15 cellular contexts compared by ENCODE assay signal in genomic region chr15:25435474-25436243, GRCh38. TPM values are rescaled to one million over a fixed set of nuclear protein-coding genes. Genes with fewer than 3 reads are reported as not detected.
DNase-seq lines count a peak whose midpoint lies in the region; ATAC-seq, FAIRE-seq and TF ChIP-seq lines count a peak whose summit lies in the region.
"Had no signal": no experiment of that assay in that cellular context is flagged by ENCODE, and none has a peak within 500 bp of the region (broad histone marks: within the 10 kb centered on the region; RNA-seq: fewer than 3 reads in every experiment).

No MANE protein-coding gene starts in this region.

- H3K36me3 Mint-ChIP-seq in CD4-positive, alpha-beta T cell (ENCODE audit: low read depth), result peaks cover 16% of the 10 kb centered on the region
- no peaks in the 10 kb centered on the region for H3K36me3 Mint-ChIP-seq in natural killer cell
- peaks cover 9 to 27% of the 10 kb centered on the region in 2 donors for H3K36me3 Mint-ChIP-seq in stimulated activated naive B cell treated with anti-CD40 and anti-IgM and Interleukin-4, amounts not matched to agents 10 μg/mL and 1 μg/mL and 100 μg/mL, for 72 hours

- TF ChIP-seq POLR2A in IMR-90 (IDR thresholded peaks at IDR 0.05; ENCODE audit: low read depth, low read length) (no peak), GM12878 (IDR thresholded peaks at IDR 0.05; ENCODE audit: low read depth, low read length) (no peak)

- H3K27me3 Mint-ChIP-seq in CD4-positive, alpha-beta T cell, result no peaks in the 10 kb centered on the region
- no peaks in the 10 kb centered on the region for H3K27me3 Mint-ChIP-seq in natural killer cell (ENCODE audit: low read depth in 2 of 2)
- H3K27me3 Mint-ChIP-seq in stimulated activated naive B cell treated with anti-CD40 and anti-IgM and Interleukin-4, amounts not matched to agents 10 μg/mL and 1 μg/mL and 100 μg/mL, for 72 hours, result no peaks in the 10 kb centered on the region

- no peak overlapping the region for H3K56ac ChIP-seq in IMR-90 (ENCODE audit: extremely low read depth, insufficient read depth, low read length)

- H3K4me1 ChIP-seq in IMR-90 (ENCODE audit: control insufficient read depth, insufficient read depth, low read length), result peaks cover 3% of the 10 kb centered on the region; the same call in 1 of the 2 replicates
- H3K4me1 ChIP-seq in GM12878 (ENCODE audit: control insufficient read depth, insufficient read depth, low read length), result no peaks in the 10 kb centered on the region

- in situ Hi-C loops in IMR-90 (cut with MboI; ENCODE audit: low sequenced_read_pairs), result loop anchor here (10.0 kb wide), 2 partner anchors 101 to 291 kb away; no protein-coding TSS in a partner anchor
- in situ Hi-C loops in GM12878 (cut with MboI), result no loop called here

- H2AFZ ChIP-seq in IMR-90 (replicated peaks; ENCODE audit: low read length, poor library complexity) (no peak overlapping the region), GM12878 (ENCODE audit: control insufficient read depth, low read depth, low read length) (no peak overlapping the region)

- POLR2A ChIA-PET in CD4-positive, alpha-beta T cell (lab: Charles Lee), result no interaction called here
- POLR2A ChIA-PET in IMR-90 (lab: Charles Lee; ENCODE audit: unreplicated experiment), result no interaction called here
- POLR2A ChIA-PET in GM12878 (lab: Charles Lee), result interaction anchor here (1.4 kb wide), 1 partner anchor 12 kb away, joined by 3 read pairs; no protein-coding TSS in a partner anchor

- TF ChIP-seq EP300 in GM12878 (IDR thresholded peaks at IDR 0.05; ENCODE audit: borderline replicate concordance in 1 of 2, control insufficient read depth in 1 of 2, low read depth in 2 of 2, low read length in 2 of 2), result no peak

- SMC1A ChIA-PET in GM12878 (lab: Charles Lee; ENCODE audit: uncharacterized antibody, unreplicated experiment), result interaction anchor here (0.7 to 5.3 kb wide), 7 partner anchors 11 to 131 kb away, joined by 3 to 40 read pairs (median 5); no protein-coding TSS in a partner anchor

- dilution Hi-C loops in IMR-90 (cut with HindIII; ENCODE audit: low sequenced_read_pairs, unreplicated experiment), result no loop called here

- H3K27ac Mint-ChIP-seq in CD4-positive, alpha-beta T cell, result peak overlapping the region; percentile 77
- H3K27ac Mint-ChIP-seq in natural killer cell, result peak overlapping the region; percentile 19 to 87
- no peak overlapping the region for H3K27ac Mint-ChIP-seq in stimulated activated naive B cell treated with anti-CD40 and anti-IgM and Interleukin-4, amounts not matched to agents 10 μg/mL and 1 μg/mL and 100 μg/mL, for 72 hours

- no peak overlapping the region for H3K4me3 ChIP-seq in IMR-90 (ENCODE audit: insufficient read depth, low read depth, low read length)
- peak overlapping the region; percentile 92 for H3K4me3 ChIP-seq in GM12878

- H2BK15ac ChIP-seq in IMR-90 (ENCODE audit: low read depth, low read length), result no peak overlapping the region

- H2BK20ac ChIP-seq in IMR-90 (ENCODE audit: low read depth, low read length), result no peak overlapping the region

- CTCF ChIA-PET in CD4-positive, alpha-beta T cell (lab: Charles Lee), result no interaction called here
- CTCF ChIA-PET in IMR-90 (lab: Yijun Ruan, JAX), result interaction anchor here (0.6 kb wide), 1 partner anchor 1936 kb away, joined by 3 read pairs; no protein-coding TSS in a partner anchor
- CTCF ChIA-PET in GM12878 (lab: Yijun Ruan, JAX), result interaction anchor here (1.0 to 2.2 kb wide), 7 partner anchors 8 to 77 kb away, joined by 3 to 6 read pairs (median 4); no protein-coding TSS in a partner anchor

- H4K8ac ChIP-seq in IMR-90 (ENCODE audit: low read depth in 2 of 2, low read length in 2 of 2), result no peak overlapping the region

- H3K27me3 ChIP-seq in CD4-positive, alpha-beta T cell (ENCODE audit: control insufficient read depth, insufficient read depth, low read length), result no peaks in the 10 kb centered on the region
- H3K27me3 ChIP-seq in IMR-90 (ENCODE audit: control insufficient read depth, insufficient read depth, low read length), result no peaks in the 10 kb centered on the region
- H3K27me3 ChIP-seq in GM12878 (replicated peaks in 1 of 2; ENCODE audit: control insufficient read depth in 2 of 2, insufficient read depth in 2 of 2, low read length in 1 of 2), result no peaks in the 10 kb centered on the region

- no peak overlapping the region for H4K91ac ChIP-seq in IMR-90 (ENCODE audit: insufficient read depth, low read depth, low read length)

- H2AK9ac ChIP-seq in IMR-90 (replicated peaks; ENCODE audit: low read depth, low read length, poor library complexity), result no peak overlapping the region

- peaks cover 77% of the 10 kb centered on the region for H3K4me1 Mint-ChIP-seq in CD4-positive, alpha-beta T cell (ENCODE audit: low read depth)
- peaks cover 61 to 65% of the 10 kb centered on the region in 2 donors for H3K4me1 Mint-ChIP-seq in natural killer cell
- H3K4me1 Mint-ChIP-seq in stimulated activated naive B cell treated with anti-CD40 and anti-IgM and Interleukin-4, amounts not matched to agents 10 μg/mL and 1 μg/mL and 100 μg/mL, for 72 hours, result peaks cover 32 to 55% of the 10 kb centered on the region in 2 donors

- H4K5ac ChIP-seq in IMR-90 (ENCODE audit: low read depth, low read length), result no peak overlapping the region

- no peak overlapping the region for H3K18ac ChIP-seq in IMR-90 (ENCODE audit: low read depth, low read length)

- H3K14ac ChIP-seq in IMR-90 (replicated peaks; ENCODE audit: low read depth, low read length), result no peak overlapping the region

- WGBS in IMR-90 (ENCODE audit: extremely low coverage in 2 of 2, insufficient read length in 1 of 2), 2 experiments, result no CpG with 5 or more reads among the region's 5 CpGs
- WGBS in GM12878 (ENCODE audit: insufficient coverage, insufficient replicate concordance, low lambda C conversion rate, missing lambda C conversion rate), result 88% methylated on average over 5 of the region's 5 CpGs

- no peak overlapping the region for H2AK5ac ChIP-seq in IMR-90 (ENCODE audit: low read depth, low read length)

- H3K36me3 ChIP-seq in IMR-90 (ENCODE audit: control insufficient read depth, insufficient read depth, low read length) (no peaks in the 10 kb centered on the region), GM12878 (ENCODE audit: control insufficient read depth in 2 of 2, insufficient read depth in 2 of 2, low read length in 1 of 2) (peaks cover 0 to 3% of the 10 kb centered on the region in 2 experiments; a peak in 1 of 4 replicates)

- TF ChIP-seq CTCF in CD4-positive, alpha-beta T cell (IDR thresholded peaks at IDR 0.05), result no peak
- no peak for TF ChIP-seq CTCF in IMR-90 (conservative IDR thresholded peaks at IDR 0.05; ENCODE audit: low read depth, low read length)
- no peak for TF ChIP-seq CTCF in GM12878 (IDR thresholded peaks at IDR 0.05 in 2 of 3, conservative IDR thresholded peaks at IDR 0.05 in 1 of 3; ENCODE audit: control insufficient read depth in 2 of 3, extremely low read depth in 1 of 3, insufficient read depth in 1 of 3, low read depth in 3 of 3, low read length in 3 of 3)
- no peak for TF ChIP-seq CTCF in natural killer cell (IDR thresholded peaks at IDR 0.05)

- H3K9me3 ChIP-seq in CD4-positive, alpha-beta T cell (ENCODE audit: control insufficient read depth, low read length), result no peaks in the 10 kb centered on the region
- H3K9me3 ChIP-seq in IMR-90 (ENCODE audit: control insufficient read depth, insufficient read depth, low read length) (no peaks in the 10 kb centered on the region), GM12878 (replicated peaks; ENCODE audit: control insufficient read depth, insufficient read depth, low read length) (peaks cover 2% of the 10 kb centered on the region; the same call in 1 of the 3 replicates)

- H2BK120ac ChIP-seq in IMR-90 (ENCODE audit: low read depth, low read length), result no peak overlapping the region

- H2BK5ac ChIP-seq in IMR-90 (ENCODE audit: low read depth, low read length, poor library complexity, severe bottlenecking), result no peak overlapping the region

- H4K20me1 ChIP-seq in IMR-90 (ENCODE audit: insufficient read depth, low read length), result peaks cover 62% of the 10 kb centered on the region
- H4K20me1 ChIP-seq in GM12878 (ENCODE audit: control insufficient read depth, insufficient read depth), result 0 out of 2 replicates have a peak, but pooled peaks cover 2% of the 10 kb centered on the region

- TF ChIP-seq RAD21 in IMR-90 (IDR thresholded peaks at IDR 0.05; ENCODE audit: low read length) (no peak), GM12878 (IDR thresholded peaks at IDR 0.05; ENCODE audit: insufficient read depth, low read depth, low read length) (no peak)

- H3K4me3 Mint-ChIP-seq in CD4-positive, alpha-beta T cell, result peak overlapping the region; percentile 99
- H3K4me3 Mint-ChIP-seq in natural killer cell, result peak overlapping the region; percentile 64
- H3K4me3 Mint-ChIP-seq in stimulated activated naive B cell treated with anti-CD40 and anti-IgM and Interleukin-4, amounts not matched to agents 10 μg/mL and 1 μg/mL and 100 μg/mL, for 72 hours, result peak overlapping the region in 1 of 2 donors; percentile 66

- RAD21 ChIA-PET in GM12878 (lab: Charles Lee; ENCODE audit: unreplicated experiment), result interaction anchor here (1.0 to 5.1 kb wide), 9 partner anchors 11 to 106 kb away, joined by 3 to 52 read pairs (median 6); no protein-coding TSS in a partner anchor

- FAIRE-seq in GM12878 (lab: Jason Lieb, UNC), result no peak
- FAIRE-seq: bronchial epithelial cell, TTC549 had no signal

- DNase-seq in CD4-positive, alpha-beta T cell, result no peak
- DNase-seq in IMR-90 (peak; percentile 24), GM12878 (ENCODE audit: low read depth, low spot score) (no peak), natural killer cell (no peak), DMS79 treated with DMSO at 0.1 percent for 48 hours (lab: John Stamatoyannopoulos, UW) (no peak), CD1c-positive myeloid dendritic cell (ENCODE audit: extremely low spot score) (no peak), GM19238 (ENCODE audit: insufficient read length, low spot score) (no peak)
- DNase-seq in stimulated activated naive B cell treated with anti-CD40 and anti-IgM and Interleukin-4, amounts not matched to agents 10 μg/mL and 1 μg/mL and 100 μg/mL, for 72 hours, result no peak
- DNase-seq: activated CD8-positive, alpha-beta memory T cell treated with anti-CD3 and anti-CD28 coated beads, Interleukin-2, amount 50 U/mL, for 4 hours; mesendoderm; NCI-H2171; stimulated activated CD4-positive, alpha-beta T cell treated with anti-CD3 and anti-CD28 coated beads, Interleukin-4, amount 100 ng/mL, for 1 hour had no signal

- no peak overlapping the region for H3K23ac ChIP-seq in IMR-90 (ENCODE audit: low read depth, low read length)

- H3K79me1 ChIP-seq in IMR-90 (ENCODE audit: low read depth in 1 of 2, low read length in 2 of 2), result peaks cover 8 to 30% of the 10 kb centered on the region in 2 experiments; a peak in 3 of 4 replicates

- BruUV-seq in IMR-90 (replicated peaks; lab: Mats Ljungman, UMichigan) (TSS peak; percentile 13), GM12878 (replicated peaks; lab: Mats Ljungman, UMichigan) (no TSS peak)

- intact Hi-C loops in CD4-positive, alpha-beta T cell (cut with DNase I, micrococcal nuclease), result loop anchor here (5.0 kb wide), 2 partner anchors 478 to 647 kb away; no protein-coding TSS in a partner anchor
- intact Hi-C loops in IMR-90 (cut with micrococcal nuclease), result loop anchor here (5.0 kb wide), 3 partner anchors 63 to 108 kb away; no protein-coding TSS in a partner anchor
- intact Hi-C loops in GM12878 (cut with micrococcal nuclease; ENCODE audit: unreplicated experiment), result loop anchor here (5.0 kb wide), 4 partner anchors 33 to 673 kb away; no protein-coding TSS in a partner anchor
- intact Hi-C loops in natural killer cell (cut with micrococcal nuclease), result loop anchor here (10.0 kb wide), 1 partner anchor 481 kb away; the partner anchor contains the start of genes SNRPN and SNURF

- H3K9me1 ChIP-seq in IMR-90 (ENCODE audit: insufficient read depth, low read length), result 0 out of 2 replicates have a peak, but pooled peaks cover 4% of the 10 kb centered on the region

- ATAC-seq in CD4-positive, alpha-beta T cell (ENCODE audit: poor library complexity), result no peak
- no peak for ATAC-seq in IMR-90 (ENCODE audit: low read depth)
- ATAC-seq in GM12878, result no peak
- no peak for ATAC-seq in natural killer cell
- ATAC-seq in stimulated activated naive B cell treated with anti-CD40 and anti-IgM and Interleukin-4, amounts not matched to agents 10 μg/mL and 1 μg/mL and 100 μg/mL, for 72 hours (replicated peaks), result no peak
- ATAC-seq: Panc1 had no signal

- no peak overlapping the region for H3K4me2 ChIP-seq in IMR-90 (ENCODE audit: low read depth, low read length)
- H3K4me2 ChIP-seq in GM12878 (ENCODE audit: control insufficient read depth, insufficient read depth), result peak overlapping the region; percentile 75

- no peaks in the 10 kb centered on the region for H3K9me3 Mint-ChIP-seq in CD4-positive, alpha-beta T cell
- no peaks in the 10 kb centered on the region for H3K9me3 Mint-ChIP-seq in natural killer cell
- no peaks in the 10 kb centered on the region for H3K9me3 Mint-ChIP-seq in stimulated activated naive B cell treated with anti-CD40 and anti-IgM and Interleukin-4, amounts not matched to agents 10 μg/mL and 1 μg/mL and 100 μg/mL, for 72 hours

- H3K9ac ChIP-seq in IMR-90 (ENCODE audit: low read depth, low read length) (no peak overlapping the region), GM12878 (ENCODE audit: control insufficient read depth, insufficient read depth, low read length) (no peak overlapping the region)

- H3K4ac ChIP-seq in IMR-90 (ENCODE audit: low read depth, low read length), result no peak overlapping the region

- H3K79me2 ChIP-seq in GM12878 (ENCODE audit: control insufficient read depth, insufficient read depth, low read length), result peaks cover 70% of the 10 kb centered on the region

- no peak overlapping the region for H3K27ac ChIP-seq in CD4-positive, alpha-beta T cell (ENCODE audit: low read depth, low read length)
- H3K27ac ChIP-seq in IMR-90 (ENCODE audit: insufficient read depth, low read length), result no peak overlapping the region
- no peak overlapping the region for H3K27ac ChIP-seq in GM12878 (ENCODE audit: control insufficient read depth, insufficient read depth)

RNA-seq across cellular contexts. Expression of gene UBE3A, which starts 3.2 kb away (rescaled TPM):
- 100 to 1,000 TPM; 124 to 126 TPM for total RNA-seq in CD4-positive, alpha-beta T cell
- total RNA-seq in IMR-90 (2012; rRNA removed), result 53.2 and 69.7 TPM in 2 replicates
- polyA plus RNA-seq in IMR-90 (2012; rRNA removed), result 16.7 and 19.3 TPM in 2 replicates
- 10.9 and 12.6 TPM in 2 replicates for polyA plus RNA-seq in IMR-90 (2012; cell fraction: cytosol; rRNA removed)
- polyA plus RNA-seq in IMR-90 (2012; cell fraction: nucleus; rRNA removed; ENCODE audit: low replicate concordance), result 20.1 and 28.4 TPM in 2 replicates
- 330 and 336 TPM in 2 replicates for total RNA-seq in GM12878 (2013; cell fraction: nucleolus; rRNA removed)
- 41.7 and 51.0 TPM in 2 replicates for total RNA-seq in GM12878 (2014; rRNA removed)
- total RNA-seq in GM12878 (2014; rRNA removed; fragmentation: Illumina TruSeq; extraction: Trizol), result 69.2 and 75.7 TPM in 2 replicates
- 82.9 and 88.5 TPM in 2 replicates for total RNA-seq in GM12878 (2021)
- 17.9 TPM for polyA plus RNA-seq in GM12878 (2011; ENCODE audit: low read depth)
- 65.9 and 85.7 TPM in 2 replicates for polyA plus RNA-seq in GM12878 (2011; rRNA removed)
- polyA plus RNA-seq in GM12878 (2011; cell fraction: cytosol; rRNA removed), result 21.0 and 25.6 TPM in 2 replicates
- 36.6 and 43.5 TPM in 2 replicates for polyA plus RNA-seq in GM12878 (2011; cell fraction: nucleus; rRNA removed)
- 22.0 and 29.7 TPM in 2 replicates for polyA plus RNA-seq in GM12878 (2012)
- 50.8 and 63.8 TPM in 2 replicates for polyA plus RNA-seq in GM12878 (2014; fragmentation: Illumina TruSeq; extraction: Trizol)
- 10 to 100 TPM; 32.9 to 51.5 TPM for polyA plus RNA-seq in GM12878 (2014; fragmentation: Nextera tagmentation; extraction: Ambion mirVana)
- polyA plus RNA-seq in GM12878 (2014; rRNA removed), result 27.1 and 29.4 TPM in 2 replicates
- polyA plus RNA-seq in GM12878 (2016; fragmentation: Nextera tagmentation; extraction: Ambion mirVana), result 10 to 100 TPM; 72.1 to 73.0 TPM
- 118 and 138 TPM in 2 replicates for polyA minus RNA-seq in GM12878 (2011; rRNA and poly(A)+ RNA removed)
- 47.2 and 55.4 TPM in 2 replicates for polyA minus RNA-seq in GM12878 (2011; cell fraction: cytosol; rRNA and poly(A)+ RNA removed)
- polyA minus RNA-seq in GM12878 (2011; cell fraction: nucleus; rRNA and poly(A)+ RNA removed), result 93.9 and 169 TPM in 2 replicates
- 100 to 1,000 TPM; 119 to 131 (median 122) TPM for total RNA-seq in natural killer cell
